In the genomic region with DNA sequence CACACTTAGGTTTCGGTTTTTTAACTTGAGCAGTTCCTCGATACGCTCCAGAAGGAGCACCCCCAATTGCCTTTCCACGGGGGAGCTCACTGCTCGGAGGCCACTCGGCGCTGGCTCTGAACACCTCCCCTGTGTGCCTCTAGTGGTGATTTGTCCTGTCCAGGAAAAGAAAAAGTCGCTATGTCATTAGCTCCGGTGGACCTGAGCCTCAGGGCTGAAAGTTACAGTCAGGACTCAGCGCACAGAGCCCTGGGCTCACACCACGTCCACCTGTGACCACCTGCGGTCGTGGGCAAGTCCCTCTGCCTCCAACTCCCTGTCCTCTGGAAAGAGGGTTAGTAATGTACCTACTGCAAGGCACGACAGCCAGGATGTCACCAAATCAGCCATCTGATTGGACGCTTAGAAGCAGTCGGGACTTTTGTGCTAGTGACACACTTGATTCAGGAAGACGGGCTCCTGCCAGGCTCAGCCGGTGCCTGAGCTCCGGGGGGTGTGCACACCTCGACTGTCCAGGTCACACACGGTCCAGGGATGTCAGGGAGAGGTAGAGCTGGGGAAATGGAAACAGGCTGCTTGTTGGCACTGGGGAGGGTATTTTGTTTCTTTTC, we compare ENCODE assay signal across 2 cellular contexts.
TF ChIP-seq lines count a peak whose summit lies in the region.

No MANE protein-coding gene starts in this region.

TF ChIP-seq in HepG2, 621 proteins besides CTCF, POLR2A, EP300 and RAD21:
- TF ChIP-seq, protein P1, sequence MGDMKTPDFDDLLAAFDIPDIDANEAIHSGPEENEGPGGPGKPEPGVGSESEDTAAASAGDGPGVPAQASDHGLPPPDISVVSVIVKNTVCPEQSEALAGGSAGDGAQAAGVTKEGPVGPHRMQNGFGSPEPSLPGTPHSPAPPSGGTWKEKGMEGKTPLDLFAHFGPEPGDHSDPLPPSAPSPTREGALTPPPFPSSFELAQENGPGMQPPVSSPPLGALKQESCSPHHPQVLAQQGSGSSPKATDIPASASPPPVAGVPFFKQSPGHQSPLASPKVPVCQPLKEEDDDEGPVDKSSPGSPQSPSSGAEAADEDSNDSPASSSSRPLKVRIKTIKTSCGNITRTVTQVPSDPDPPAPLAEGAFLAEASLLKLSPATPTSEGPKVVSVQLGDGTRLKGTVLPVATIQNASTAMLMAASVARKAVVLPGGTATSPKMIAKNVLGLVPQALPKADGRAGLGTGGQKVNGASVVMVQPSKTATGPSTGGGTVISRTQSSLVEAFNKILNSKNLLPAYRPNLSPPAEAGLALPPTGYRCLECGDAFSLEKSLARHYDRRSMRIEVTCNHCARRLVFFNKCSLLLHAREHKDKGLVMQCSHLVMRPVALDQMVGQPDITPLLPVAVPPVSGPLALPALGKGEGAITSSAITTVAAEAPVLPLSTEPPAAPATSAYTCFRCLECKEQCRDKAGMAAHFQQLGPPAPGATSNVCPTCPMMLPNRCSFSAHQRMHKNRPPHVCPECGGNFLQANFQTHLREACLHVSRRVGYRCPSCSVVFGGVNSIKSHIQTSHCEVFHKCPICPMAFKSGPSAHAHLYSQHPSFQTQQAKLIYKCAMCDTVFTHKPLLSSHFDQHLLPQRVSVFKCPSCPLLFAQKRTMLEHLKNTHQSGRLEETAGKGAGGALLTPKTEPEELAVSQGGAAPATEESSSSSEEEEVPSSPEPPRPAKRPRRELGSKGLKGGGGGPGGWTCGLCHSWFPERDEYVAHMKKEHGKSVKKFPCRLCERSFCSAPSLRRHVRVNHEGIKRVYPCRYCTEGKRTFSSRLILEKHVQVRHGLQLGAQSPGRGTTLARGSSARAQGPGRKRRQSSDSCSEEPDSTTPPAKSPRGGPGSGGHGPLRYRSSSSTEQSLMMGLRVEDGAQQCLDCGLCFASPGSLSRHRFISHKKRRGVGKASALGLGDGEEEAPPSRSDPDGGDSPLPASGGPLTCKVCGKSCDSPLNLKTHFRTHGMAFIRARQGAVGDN (CRISPR knock-in tag; IDR thresholded peaks at IDR 0.05): 0 out of 2 replicates have a peak, but pooled peaks have one; percentile 15
- no peak for TF ChIP-seq ZNF780A (CRISPR knock-in tag; IDR thresholded peaks at IDR 0.05)
- TF ChIP-seq KDM2A (CRISPR knock-in tag; IDR thresholded peaks at IDR 0.05; ENCODE audit: borderline replicate concordance, low read depth): 0 out of 2 replicates have a peak, but pooled peaks have one; percentile 14

TF ChIP-seq in HEK293, 187 proteins besides CTCF, POLR2A, EP300 and RAD21:
- TF ChIP-seq ZNF747 (tag by site-specific recombination; IDR thresholded peaks at IDR 0.05) (no peak), HOXD13 (CRISPR knock-in tag; IDR thresholded peaks at IDR 0.05; ENCODE audit: borderline replicate concordance) (no peak), ZNF398 (tag by site-specific recombination; IDR thresholded peaks at IDR 0.05) (no peak), GLIS1 (tag by site-specific recombination; IDR thresholded peaks at IDR 0.05) (peak; percentile 36; the same call in 1 of the 2 replicates)
TF ChIP-seq in HEK293: peak in this region for 1.
